3 cellular contexts compared by ENCODE assay signal in genomic region chr14:72023128-72024042, GRCh38.
TF ChIP-seq lines count a peak whose summit lies in the region.

No MANE protein-coding gene starts in this region.

TF ChIP-seq in GM23338, 12 proteins besides CTCF, POLR2A, EP300 and RAD21 (continues in another document):
- TF ChIP-seq ZNF114 (CRISPR knock-in tag; IDR thresholded peaks at IDR 0.05): no peak
- no peak for TF ChIP-seq NANOG (IDR thresholded peaks at IDR 0.05; ENCODE audit: borderline replicate concordance)
- TF ChIP-seq EZH2 (IDR thresholded peaks at IDR 0.05; ENCODE audit: low read depth, unreplicated experiment): no peak
- no peak for TF ChIP-seq ZNF331 (CRISPR knock-in tag; IDR thresholded peaks at IDR 0.05; ENCODE audit: low read depth)
- TF ChIP-seq EZH2phosphoT487 (IDR thresholded peaks at IDR 0.05; ENCODE audit: unreplicated experiment): no peak
- TF ChIP-seq JUNB (IDR thresholded peaks at IDR 0.05; ENCODE audit: unreplicated experiment): no peak
- TF ChIP-seq POLR2AphosphoS5 (IDR thresholded peaks at IDR 0.05; ENCODE audit: low read depth): no peak
- no peak for TF ChIP-seq ETS1 (IDR thresholded peaks at IDR 0.05)
- no peak for TF ChIP-seq REST (IDR thresholded peaks at IDR 0.05; ENCODE audit: unreplicated experiment)
- no peak for TF ChIP-seq STAT1 (IDR thresholded peaks at IDR 0.05; ENCODE audit: unreplicated experiment)

TF ChIP-seq in H1, 55 proteins besides CTCF, POLR2A, EP300 and RAD21:
- no peak for TF ChIP-seq TAF7 (optimal IDR thresholded peaks at IDR 0.05; ENCODE audit: borderline replicate concordance, low read depth, low read length)
- TF ChIP-seq ZNF274 (IDR thresholded peaks at IDR 0.05; ENCODE audit: borderline replicate concordance, extremely low read depth, low read length): no peak
- TF ChIP-seq EGR1 (IDR thresholded peaks at IDR 0.05; ENCODE audit: borderline replicate concordance, low read depth, low read length): no peak
- no peak for TF ChIP-seq E2F6 (IDR thresholded peaks at IDR 0.05)
- TF ChIP-seq SIX5 (IDR thresholded peaks at IDR 0.05; ENCODE audit: low read depth, low read length): no peak
- TF ChIP-seq SP1 (IDR thresholded peaks at IDR 0.05; ENCODE audit: low read depth, low read length): no peak
- no peak for TF ChIP-seq RBBP5 (IDR thresholded peaks at IDR 0.05; ENCODE audit: borderline replicate concordance, low read depth, low read length)
- no peak for TF ChIP-seq GABPA (IDR thresholded peaks at IDR 0.05; ENCODE audit: borderline replicate concordance, insufficient read depth, low read length)
- no peak for TF ChIP-seq JUN (IDR thresholded peaks at IDR 0.05; ENCODE audit: low read depth, low read length)
- no peak for TF ChIP-seq SP2 (IDR thresholded peaks at IDR 0.05; ENCODE audit: low read length)
- no peak for TF ChIP-seq RFX5 (IDR thresholded peaks at IDR 0.05; ENCODE audit: borderline replicate concordance, low read depth, low read length)
- no peak for TF ChIP-seq NANOG (IDR thresholded peaks at IDR 0.05; ENCODE audit: insufficient read depth, low read depth, low read length, poor library complexity, severe bottlenecking)
- no peak for TF ChIP-seq KDM1A (IDR thresholded peaks at IDR 0.05; ENCODE audit: borderline replicate concordance, low read length)
- TF ChIP-seq BRCA1 (IDR thresholded peaks at IDR 0.05; ENCODE audit: low read depth, low read length): no peak

TF ChIP-seq in SK-N-SH, 30 proteins besides CTCF, POLR2A, EP300 and RAD21:
- TF ChIP-seq FOSL2 (IDR thresholded peaks at IDR 0.05; ENCODE audit: borderline replicate concordance, low read depth) (no peak), MAX (IDR thresholded peaks at IDR 0.05; ENCODE audit: low read depth) (no peak), NFIC (IDR thresholded peaks at IDR 0.05; ENCODE audit: borderline replicate concordance) (no peak), FOXJ3 (CRISPR knock-in tag; IDR thresholded peaks at IDR 0.05) (no peak)
